In genomic region chr3:141860766-141861513, GRCh38 we compare ENCODE assay signal across 21 cellular contexts. TPM values are rescaled to one million over a fixed set of nuclear protein-coding genes. Genes with fewer than 3 reads are reported as not detected.
A peak's percentile ranks its signal among the peaks of the same experiment; 100 is the strongest.
DNase-seq lines count a peak whose midpoint lies in the region; ATAC-seq and TF ChIP-seq lines count a peak whose summit lies in the region.
"Had no signal": no experiment of that assay in that cellular context is flagged by ENCODE, and none has a peak within 500 bp of the region (broad histone marks: within the 10 kb centered on the region; RNA-seq: fewer than 3 reads in every experiment).

No MANE protein-coding gene starts in this region.

- no peak overlapping the region for H3K23ac ChIP-seq in trophoblast cell (ENCODE audit: low read length)

- no peak overlapping the region for H4K8ac ChIP-seq in trophoblast cell (ENCODE audit: low read depth, low read length)

- H3K9ac ChIP-seq in trophoblast cell (ENCODE audit: low read length) = no peak overlapping the region

- no peak overlapping the region for H2BK120ac ChIP-seq in trophoblast cell (ENCODE audit: insufficient read depth, low read length, poor library complexity)

- H3K9me3 ChIP-seq in trophoblast cell (ENCODE audit: insufficient read depth, low read depth, low read length) (no peaks in the 10 kb centered on the region), body of pancreas (no peaks in the 10 kb centered on the region), testis (no peaks in the 10 kb centered on the region)

- DNase-seq in KBM-7 (peak; percentile 37), dermis blood vessel endothelial cell (peak; percentile 56), lung microvascular endothelial cell (ENCODE audit: low read depth in 2 of 2) (peak; percentile 40 to 49), trophoblast cell (no peak), body of pancreas (no peak), testis (no peak)
- DNase-seq in activated effector memory CD4-positive, alpha-beta T cell treated with anti-CD3 and anti-CD28 coated beads, Interleukin-2, amount 50 U/mL, for 16 hours = no peak
- DNase-seq: activated CD4-positive, alpha-beta T cell treated with anti-CD3 and anti-CD28 coated beads, Interleukin-2, amount 50 U/mL, for 1 hour; activated CD8-positive, alpha-beta memory T cell treated with anti-CD3 and anti-CD28 coated beads, Interleukin-2, amount 50 U/mL, for 48 hours; anterior cingulate cortex; CD4-positive, alpha-beta T cell; HFFc6; kidney glomerular epithelial cell; MV-4-11; NCI-H2029; NCI-H446; T-helper 1 cell had no signal

- H3K36me3 ChIP-seq in ACC112 (ENCODE audit: insufficient read depth, low read length) (no peaks in the 10 kb centered on the region), trophoblast cell (ENCODE audit: control insufficient read depth in 1 of 2, insufficient read depth in 2 of 2, low read length in 2 of 2) (no peaks in the 10 kb centered on the region), body of pancreas (replicated peaks in 1 of 2; ENCODE audit: insufficient read depth in 1 of 2, low read depth in 2 of 2) (no peaks in the 10 kb centered on the region), testis (ENCODE audit: low read depth, missing control alignments) (no peaks in the 10 kb centered on the region)

- intact Hi-C loops in body of pancreas (cut with DNase I) = no loop called here
- intact Hi-C loops in testis (cut with DNase I; ENCODE audit: low total_unique reads) = no loop called here

- no peaks in the 10 kb centered on the region for H3K79me1 ChIP-seq in trophoblast cell (ENCODE audit: low read length)

- no CpG with 5 or more reads among the region's 8 CpGs for WGBS in trophoblast cell (ENCODE audit: extremely low coverage, insufficient coverage, insufficient read length)
- WGBS in body of pancreas, 2 donors = 69 to 70% methylated on average over 8 of the region's 8 CpGs
- WGBS in testis, 2 donors = 68 to 70% methylated on average over 8 of the region's 8 CpGs

- H3K27ac ChIP-seq in ACC112 (ENCODE audit: low read depth, low read length) = no peak overlapping the region
- H3K27ac ChIP-seq in trophoblast cell (ENCODE audit: low read depth, low read length) = no peak overlapping the region
- no peak overlapping the region for H3K27ac ChIP-seq in body of pancreas
- H3K27ac ChIP-seq in testis = no peak overlapping the region
- H3K27ac ChIP-seq: HL-60, RWPE1 had no signal

- no peaks in the 10 kb centered on the region for H3K79me2 ChIP-seq in ACC112 (ENCODE audit: control insufficient read depth, insufficient read depth, low read length, unreplicated experiment)
- no peaks in the 10 kb centered on the region for H3K79me2 ChIP-seq in trophoblast cell (ENCODE audit: control insufficient read depth, insufficient read depth, low read length, poor library complexity)

- H2BK5ac ChIP-seq in trophoblast cell (ENCODE audit: low read depth, low read length, poor library complexity) = no peak overlapping the region

- peak overlapping the region; percentile 53 for H2AFZ ChIP-seq in ACC112 (ENCODE audit: low read length, unreplicated experiment)
- H2AFZ ChIP-seq in trophoblast cell (ENCODE audit: insufficient read depth, low read length, poor library complexity) = no peak overlapping the region

- no peak overlapping the region for H3K18ac ChIP-seq in trophoblast cell (ENCODE audit: low read length)

- no peak for TF ChIP-seq POLR2A in body of pancreas (IDR thresholded peaks at IDR 0.05)
- TF ChIP-seq POLR2A in testis (IDR thresholded peaks at IDR 0.05) = no peak

- no peak overlapping the region for H3K14ac ChIP-seq in trophoblast cell (ENCODE audit: low read length)

- no peak for ATAC-seq in body of pancreas
- ATAC-seq: natural killer cell treated with Interleukin-12 subunit alpha and Interleukin-12 subunit beta and Interleukin-15 and Interleukin-18, amount 100 ng/mL, for 72 hours had no signal

- in situ Hi-C loops in KBM-7 (cut with MboI; ENCODE audit: low pct_unique_long_range_greater_than_20kb, low sequenced_read_pairs) = no loop called here

- no peak overlapping the region for H3K4ac ChIP-seq in trophoblast cell (ENCODE audit: low read depth, low read length)

- H2BK12ac ChIP-seq in trophoblast cell (ENCODE audit: low read length) = no peak overlapping the region

- peaks cover 12% of the 10 kb centered on the region for H3K4me1 ChIP-seq in ACC112 (ENCODE audit: control insufficient read depth, insufficient read depth, low read length, unreplicated experiment)
- no peaks in the 10 kb centered on the region for H3K4me1 ChIP-seq in trophoblast cell (ENCODE audit: control insufficient read depth in 1 of 2, insufficient read depth in 2 of 2, low read length in 2 of 2)
- no peaks in the 10 kb centered on the region for H3K4me1 ChIP-seq in body of pancreas
- H3K4me1 ChIP-seq in testis = no peaks in the 10 kb centered on the region

- TF ChIP-seq CTCF in body of pancreas (IDR thresholded peaks at IDR 0.05) = no peak
- no peak for TF ChIP-seq CTCF in testis (IDR thresholded peaks at IDR 0.05)

- H4K12ac ChIP-seq in trophoblast cell (ENCODE audit: low read depth, low read length) = no peak overlapping the region

- H4K91ac ChIP-seq in trophoblast cell (ENCODE audit: low read depth, low read length) = no peak overlapping the region

- H3K4me2 ChIP-seq in trophoblast cell (ENCODE audit: low read length) = no peak overlapping the region

- no peak overlapping the region for H2AK5ac ChIP-seq in trophoblast cell (ENCODE audit: low read length)

- H3K27me3 ChIP-seq in ACC112 (ENCODE audit: insufficient read depth, low read length) (no peaks in the 10 kb centered on the region), trophoblast cell (ENCODE audit: insufficient read depth, low read length) (no peaks in the 10 kb centered on the region), body of pancreas (no peaks in the 10 kb centered on the region), testis (no peaks in the 10 kb centered on the region)

- H3K4me3 ChIP-seq in ACC112 (ENCODE audit: low read depth, low read length) (no peak overlapping the region), trophoblast cell (ENCODE audit: low read depth, low read length) (no peak overlapping the region), body of pancreas (no peak overlapping the region), testis (no peak overlapping the region)

RNA-seq across cellular contexts. Expression of gene ATP1B3, which starts 15.5 kb away (rescaled TPM):
- total RNA-seq in dermis blood vessel endothelial cell (129 and 199 TPM in 2 replicates), lung microvascular endothelial cell (74.8 and 75.2 TPM in 2 replicates), body of pancreas (10 to 100 TPM; 13.2 to 28.0 TPM), testis (10 to 100 TPM; 47.1 to 79.5 TPM)
- 236 and 245 TPM in 2 replicates for polyA plus RNA-seq in trophoblast cell (2013)
- polyA plus RNA-seq in testis (ENCODE audit: insufficient read depth, low read depth, low replicate concordance) = 147 TPM

Comparison
In these comparisons a context has a peak if more than half of its experiments do, and no peak if none do; other contexts are left out.
1. DNase-seq: peak in KBM-7 (single experiment), dermis blood vessel endothelial cell (single experiment) and lung microvascular endothelial cell (2 of 2); none in trophoblast cell (0 of 2), body of pancreas (0 of 4), testis (single experiment) and activated effector memory CD4-positive, alpha-beta T cell treated with anti-CD3 and anti-CD28 coated beads, Interleukin-2, amount 50 U/mL, for 16 hours (single experiment).